Comparison of ENCODE assay signal across 8 cellular contexts in the genomic region with DNA sequence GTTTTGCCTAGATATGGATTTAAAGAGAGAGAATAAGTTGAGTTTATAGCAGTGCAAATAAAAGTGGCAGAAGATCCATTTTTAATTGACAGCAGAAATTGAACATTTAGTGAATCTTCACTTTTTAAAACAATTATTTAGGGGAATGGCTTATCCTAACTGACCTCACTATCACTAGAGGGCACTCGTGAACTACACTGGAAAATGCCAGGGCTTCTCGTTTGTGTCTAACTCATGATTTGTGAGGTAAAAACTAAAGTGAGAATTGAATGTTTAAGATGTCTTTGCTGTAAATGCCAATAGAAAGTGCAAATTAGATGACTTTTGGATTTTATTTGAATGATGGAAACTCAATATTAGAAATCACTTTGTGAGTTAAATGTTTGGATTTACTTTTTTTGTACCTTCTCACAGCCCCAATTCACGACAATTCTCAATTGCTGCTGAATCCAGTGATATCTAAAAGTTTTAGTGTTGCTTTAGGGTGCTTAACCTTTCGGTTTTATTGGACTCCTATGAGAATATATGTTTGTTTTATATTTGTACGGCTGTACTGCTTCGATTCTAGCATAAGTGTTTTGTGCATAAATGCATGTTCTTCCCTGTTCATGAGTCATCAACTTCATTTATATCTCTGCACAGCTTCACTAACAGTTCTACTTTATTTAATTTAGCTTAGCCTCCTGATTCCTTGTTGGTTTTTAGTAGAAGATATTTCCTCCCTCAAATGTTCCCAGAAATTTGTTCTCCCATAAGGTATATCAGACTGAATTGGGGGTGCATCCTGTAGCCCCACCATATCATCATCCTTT.
DNase-seq lines count a peak whose midpoint lies in the region; ATAC-seq, FAIRE-seq and TF ChIP-seq lines count a peak whose summit lies in the region.

No MANE protein-coding gene starts in this region.

- no peaks in the 10 kb centered on the region for H3K9me3 ChIP-seq in iPS DF 6.9 (ENCODE audit: control insufficient read depth, insufficient read depth, low read length)

- H3K4me3 ChIP-seq in GM06990 (replicated peaks; ENCODE audit: low read depth, low read length), result no peak overlapping the region
- H3K4me3 ChIP-seq in iPS DF 6.9 (ENCODE audit: low read length), result no peak overlapping the region

- no peaks in the 10 kb centered on the region for H3K4me1 ChIP-seq in iPS DF 6.9 (ENCODE audit: control insufficient read depth, insufficient read depth, low read length)

- FAIRE-seq in urothelium cell line (lab: Jason Lieb, UNC), result no peak

- H3K36me3 ChIP-seq in GM06990 (ENCODE audit: control insufficient read depth, insufficient read depth, low read length) (no peaks in the 10 kb centered on the region), iPS DF 6.9 (ENCODE audit: control insufficient read depth, insufficient read depth, low read length) (no peaks in the 10 kb centered on the region)

- ATAC-seq in HG02970 (IDR thresholded peaks at IDR 0.05; ENCODE audit: low FRiP score, unreplicated experiment), result no peak

- no CpG with 5 or more reads among the region's 6 CpGs for WGBS in iPS DF 6.9 (ENCODE audit: insufficient coverage, insufficient read length)

- DNase-seq in A172 (ENCODE audit: low spot score) (peak; percentile 56), GM06990 (ENCODE audit: extremely low read depth, insufficient read length) (peak; percentile 1), NCI-H2107 (lab: John Stamatoyannopoulos, UW) (peak; percentile 29), amniotic epithelial cell (ENCODE audit: low read depth) (peak; percentile 42), iPS DF 6.9 (ENCODE audit: low read depth, low spot score) (peak; percentile 20), urothelium cell line (ENCODE audit: low spot score) (peak; percentile 30)
- DNase-seq in activated effector memory CD4-positive, alpha-beta T cell treated with Interleukin-2 at 50 U/mL for 16 hours, result no peak

- TF ChIP-seq CTCF in GM06990 (IDR thresholded peaks at IDR 0.05; ENCODE audit: insufficient read depth, low read length, poor library complexity, severe bottlenecking), result peak; percentile 64

- no peak overlapping the region for H3K27ac ChIP-seq in iPS DF 6.9 (ENCODE audit: low read length)

- H3K27me3 ChIP-seq in GM06990 (replicated peaks; ENCODE audit: control insufficient read depth, insufficient read depth, low read length), result no peaks in the 10 kb centered on the region
- H3K27me3 ChIP-seq in iPS DF 6.9 (ENCODE audit: control insufficient read depth, insufficient read depth, low read length), result no peaks in the 10 kb centered on the region
